1 cellular context compared by ENCODE assay signal in the genomic region with DNA sequence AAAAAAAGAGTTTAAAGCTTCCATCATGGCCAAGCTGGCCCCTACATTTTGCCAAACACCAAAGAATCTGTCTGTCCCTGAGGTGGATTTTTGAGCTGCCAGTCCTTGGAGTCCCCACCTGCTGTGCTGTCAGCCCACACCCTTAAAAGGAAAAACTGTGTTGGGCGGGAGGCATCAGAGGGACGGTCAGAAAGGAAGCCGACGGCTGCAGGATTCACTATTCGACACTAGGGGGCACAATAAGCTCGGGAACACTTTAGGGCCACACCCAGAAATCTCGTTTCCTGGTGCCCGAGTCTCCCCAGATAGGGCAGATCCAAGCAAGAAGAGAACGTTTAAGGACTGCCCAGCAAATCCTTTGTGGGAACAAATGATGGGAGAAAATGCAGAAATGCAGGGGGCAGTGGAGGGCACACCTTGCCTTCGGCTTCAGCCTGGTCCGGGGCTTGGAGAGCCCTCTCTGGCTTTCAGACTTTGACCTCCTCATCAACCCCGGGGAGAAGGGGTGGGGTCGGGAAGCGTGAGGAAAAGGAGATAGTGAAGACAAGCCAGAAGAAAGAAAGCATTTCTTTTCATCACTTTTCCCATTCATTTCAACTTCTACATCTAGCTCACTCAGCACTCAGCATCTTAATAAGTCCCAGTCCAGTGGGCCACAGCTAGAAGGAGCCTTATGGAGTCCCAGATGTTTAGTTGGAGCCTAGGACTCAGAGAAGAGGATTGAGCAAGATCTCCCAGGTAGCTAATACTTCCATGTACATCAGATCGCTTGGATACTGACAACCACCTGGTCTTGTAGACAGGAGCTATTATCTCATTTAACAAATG.
A peak's percentile ranks its signal among the peaks of the same experiment; 100 is the strongest.
TF ChIP-seq lines count a peak whose summit lies in the region.

No MANE protein-coding gene starts in this region.

TF ChIP-seq in HepG2, 621 proteins besides CTCF, POLR2A, EP300 and RAD21 (continued from another document and continues in another):
- TF ChIP-seq, protein P1, sequence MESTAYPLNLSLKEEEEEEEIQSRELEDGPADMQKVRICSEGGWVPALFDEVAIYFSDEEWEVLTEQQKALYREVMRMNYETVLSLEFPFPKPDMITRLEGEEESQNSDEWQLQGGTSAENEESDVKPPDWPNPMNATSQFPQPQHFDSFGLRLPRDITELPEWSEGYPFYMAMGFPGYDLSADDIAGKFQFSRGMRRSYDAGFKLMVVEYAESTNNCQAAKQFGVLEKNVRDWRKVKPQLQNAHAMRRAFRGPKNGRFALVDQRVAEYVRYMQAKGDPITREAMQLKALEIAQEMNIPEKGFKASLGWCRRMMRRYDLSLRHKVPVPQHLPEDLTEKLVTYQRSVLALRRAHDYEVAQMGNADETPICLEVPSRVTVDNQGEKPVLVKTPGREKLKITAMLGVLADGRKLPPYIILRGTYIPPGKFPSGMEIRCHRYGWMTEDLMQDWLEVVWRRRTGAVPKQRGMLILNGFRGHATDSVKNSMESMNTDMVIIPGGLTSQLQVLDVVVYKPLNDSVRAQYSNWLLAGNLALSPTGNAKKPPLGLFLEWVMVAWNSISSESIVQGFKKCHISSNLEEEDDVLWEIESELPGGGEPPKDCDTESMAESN (CRISPR knock-in tag; conservative IDR thresholded peaks at IDR 0.05): no peak
- TF ChIP-seq NRL (CRISPR knock-in tag; IDR thresholded peaks at IDR 0.05; ENCODE audit: borderline replicate concordance) (no peak), SIN3B (IDR thresholded peaks at IDR 0.05; ENCODE audit: low read length) (peak; percentile 41; the same call in 1 of the 2 replicates), PRMT3 (CRISPR knock-in tag; IDR thresholded peaks at IDR 0.05; ENCODE audit: borderline replicate concordance, low read depth) (no peak), AGO2 (optimal IDR thresholded peaks at IDR 0.05; ENCODE audit: low read depth, low read length) (no peak), ZEB1 (IDR thresholded peaks at IDR 0.05; ENCODE audit: insufficient replicate concordance, low read depth) (peak; percentile 25), NFE2 (CRISPR knock-in tag; IDR thresholded peaks at IDR 0.05) (no peak), FOXO1 (CRISPR knock-in tag; IDR thresholded peaks at IDR 0.05) (peak; percentile 16; the same call in 1 of the 2 replicates), ZNF547 (CRISPR knock-in tag; IDR thresholded peaks at IDR 0.05) (no peak), MTF1 (CRISPR knock-in tag; IDR thresholded peaks at IDR 0.05) (no peak), PAWR (CRISPR knock-in tag; IDR thresholded peaks at IDR 0.05; ENCODE audit: borderline replicate concordance) (no peak), ZSCAN20 (CRISPR knock-in tag; IDR thresholded peaks at IDR 0.05; ENCODE audit: borderline replicate concordance) (no peak), POLR2AphosphoS5 (IDR thresholded peaks at IDR 0.05; ENCODE audit: low read depth, low read length) (no peak), NFYC (CRISPR knock-in tag; IDR thresholded peaks at IDR 0.05) (no peak), ZNF468 (CRISPR knock-in tag; IDR thresholded peaks at IDR 0.05) (no peak), SETDB1 (CRISPR knock-in tag; IDR thresholded peaks at IDR 0.05; ENCODE audit: borderline replicate concordance) (no peak), ZNF589 (CRISPR knock-in tag; conservative IDR thresholded peaks at IDR 0.05) (no peak), ZC3H4 (CRISPR knock-in tag; IDR thresholded peaks at IDR 0.05; ENCODE audit: borderline replicate concordance) (no peak), RXRB (CRISPR knock-in tag; IDR thresholded peaks at IDR 0.05; ENCODE audit: borderline replicate concordance) (0 out of 2 replicates have a peak, but pooled peaks have one; percentile 39), MYC (CRISPR knock-in tag; IDR thresholded peaks at IDR 0.05; ENCODE audit: borderline replicate concordance) (no peak; the same call in 1 of the 2 replicates), ZSCAN12 (CRISPR knock-in tag; IDR thresholded peaks at IDR 0.05) (no peak), KDM5A (IDR thresholded peaks at IDR 0.05; ENCODE audit: borderline replicate concordance, low read length) (peak; percentile 47; the same call in 1 of the 2 replicates), SRSF4 (IDR thresholded peaks at IDR 0.05; ENCODE audit: low read depth, low read length, poor library complexity, severe bottlenecking) (no peak), ARID2 (CRISPR knock-in tag; IDR thresholded peaks at IDR 0.05; ENCODE audit: borderline replicate concordance) (no peak), ZNF367 (CRISPR knock-in tag; IDR thresholded peaks at IDR 0.05; ENCODE audit: borderline replicate concordance) (no peak), REL (CRISPR knock-in tag; conservative IDR thresholded peaks at IDR 0.05) (no peak), KDM4B (CRISPR knock-in tag; IDR thresholded peaks at IDR 0.05) (no peak), ZNF234 (CRISPR knock-in tag; conservative IDR thresholded peaks at IDR 0.05) (no peak), ZNF225 (CRISPR knock-in tag; IDR thresholded peaks at IDR 0.05) (no peak; the same call in 1 of the 2 replicates)
- TF ChIP-seq, protein P2, sequence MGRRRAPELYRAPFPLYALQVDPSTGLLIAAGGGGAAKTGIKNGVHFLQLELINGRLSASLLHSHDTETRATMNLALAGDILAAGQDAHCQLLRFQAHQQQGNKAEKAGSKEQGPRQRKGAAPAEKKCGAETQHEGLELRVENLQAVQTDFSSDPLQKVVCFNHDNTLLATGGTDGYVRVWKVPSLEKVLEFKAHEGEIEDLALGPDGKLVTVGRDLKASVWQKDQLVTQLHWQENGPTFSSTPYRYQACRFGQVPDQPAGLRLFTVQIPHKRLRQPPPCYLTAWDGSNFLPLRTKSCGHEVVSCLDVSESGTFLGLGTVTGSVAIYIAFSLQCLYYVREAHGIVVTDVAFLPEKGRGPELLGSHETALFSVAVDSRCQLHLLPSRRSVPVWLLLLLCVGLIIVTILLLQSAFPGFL (CRISPR knock-in tag; IDR thresholded peaks at IDR 0.05): no peak
- TF ChIP-seq, protein P3, sequence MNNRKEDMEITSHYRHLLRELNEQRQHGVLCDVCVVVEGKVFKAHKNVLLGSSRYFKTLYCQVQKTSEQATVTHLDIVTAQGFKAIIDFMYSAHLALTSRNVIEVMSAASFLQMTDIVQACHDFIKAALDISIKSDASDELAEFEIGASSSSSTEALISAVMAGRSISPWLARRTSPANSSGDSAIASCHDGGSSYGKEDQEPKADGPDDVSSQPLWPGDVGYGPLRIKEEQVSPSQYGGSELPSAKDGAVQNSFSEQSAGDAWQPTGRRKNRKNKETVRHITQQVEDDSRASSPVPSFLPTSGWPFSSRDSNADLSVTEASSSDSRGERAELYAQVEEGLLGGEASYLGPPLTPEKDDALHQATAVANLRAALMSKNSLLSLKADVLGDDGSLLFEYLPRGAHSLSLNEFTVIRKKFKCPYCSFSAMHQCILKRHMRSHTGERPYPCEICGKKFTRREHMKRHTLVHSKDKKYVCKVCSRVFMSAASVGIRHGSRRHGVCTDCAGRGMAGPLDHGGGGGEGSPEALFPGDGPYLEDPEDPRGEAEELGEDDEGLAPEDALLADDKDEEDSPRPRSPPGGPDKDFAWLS (CRISPR knock-in tag; IDR thresholded peaks at IDR 0.05; ENCODE audit: borderline replicate concordance): no peak
- TF ChIP-seq, protein P4, sequence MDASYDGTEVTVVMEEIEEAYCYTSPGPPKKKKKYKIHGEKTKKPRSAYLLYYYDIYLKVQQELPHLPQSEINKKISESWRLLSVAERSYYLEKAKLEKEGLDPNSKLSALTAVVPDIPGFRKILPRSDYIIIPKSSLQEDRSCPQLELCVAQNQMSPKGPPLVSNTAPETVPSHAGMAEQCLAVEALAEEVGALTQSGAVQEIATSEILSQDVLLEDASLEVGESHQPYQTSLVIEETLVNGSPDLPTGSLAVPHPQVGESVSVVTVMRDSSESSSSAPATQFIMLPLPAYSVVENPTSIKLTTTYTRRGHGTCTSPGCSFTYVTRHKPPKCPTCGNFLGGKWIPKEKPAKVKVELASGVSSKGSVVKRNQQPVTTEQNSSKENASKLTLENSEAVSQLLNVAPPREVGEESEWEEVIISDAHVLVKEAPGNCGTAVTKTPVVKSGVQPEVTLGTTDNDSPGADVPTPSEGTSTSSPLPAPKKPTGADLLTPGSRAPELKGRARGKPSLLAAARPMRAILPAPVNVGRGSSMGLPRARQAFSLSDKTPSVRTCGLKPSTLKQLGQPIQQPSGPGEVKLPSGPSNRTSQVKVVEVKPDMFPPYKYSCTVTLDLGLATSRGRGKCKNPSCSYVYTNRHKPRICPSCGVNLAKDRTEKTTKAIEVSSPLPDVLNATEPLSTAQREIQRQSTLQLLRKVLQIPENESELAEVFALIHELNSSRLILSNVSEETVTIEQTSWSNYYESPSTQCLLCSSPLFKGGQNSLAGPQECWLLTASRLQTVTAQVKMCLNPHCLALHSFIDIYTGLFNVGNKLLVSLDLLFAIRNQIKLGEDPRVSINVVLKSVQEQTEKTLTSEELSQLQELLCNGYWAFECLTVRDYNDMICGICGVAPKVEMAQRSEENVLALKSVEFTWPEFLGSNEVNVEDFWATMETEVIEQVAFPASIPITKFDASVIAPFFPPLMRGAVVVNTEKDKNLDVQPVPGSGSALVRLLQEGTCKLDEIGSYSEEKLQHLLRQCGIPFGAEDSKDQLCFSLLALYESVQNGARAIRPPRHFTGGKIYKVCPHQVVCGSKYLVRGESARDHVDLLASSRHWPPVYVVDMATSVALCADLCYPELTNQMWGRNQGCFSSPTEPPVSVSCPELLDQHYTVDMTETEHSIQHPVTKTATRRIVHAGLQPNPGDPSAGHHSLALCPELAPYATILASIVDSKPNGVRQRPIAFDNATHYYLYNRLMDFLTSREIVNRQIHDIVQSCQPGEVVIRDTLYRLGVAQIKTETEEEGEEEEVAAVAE (CRISPR knock-in tag; IDR thresholded peaks at IDR 0.05; ENCODE audit: borderline replicate concordance): no peak
- TF ChIP-seq, protein P5, sequence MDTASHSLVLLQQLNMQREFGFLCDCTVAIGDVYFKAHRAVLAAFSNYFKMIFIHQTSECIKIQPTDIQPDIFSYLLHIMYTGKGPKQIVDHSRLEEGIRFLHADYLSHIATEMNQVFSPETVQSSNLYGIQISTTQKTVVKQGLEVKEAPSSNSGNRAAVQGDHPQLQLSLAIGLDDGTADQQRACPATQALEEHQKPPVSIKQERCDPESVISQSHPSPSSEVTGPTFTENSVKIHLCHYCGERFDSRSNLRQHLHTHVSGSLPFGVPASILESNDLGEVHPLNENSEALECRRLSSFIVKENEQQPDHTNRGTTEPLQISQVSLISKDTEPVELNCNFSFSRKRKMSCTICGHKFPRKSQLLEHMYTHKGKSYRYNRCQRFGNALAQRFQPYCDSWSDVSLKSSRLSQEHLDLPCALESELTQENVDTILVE (CRISPR knock-in tag; IDR thresholded peaks at IDR 0.05): peak; percentile 50; the same call in 1 of the 2 replicates
- TF ChIP-seq, protein P6, sequence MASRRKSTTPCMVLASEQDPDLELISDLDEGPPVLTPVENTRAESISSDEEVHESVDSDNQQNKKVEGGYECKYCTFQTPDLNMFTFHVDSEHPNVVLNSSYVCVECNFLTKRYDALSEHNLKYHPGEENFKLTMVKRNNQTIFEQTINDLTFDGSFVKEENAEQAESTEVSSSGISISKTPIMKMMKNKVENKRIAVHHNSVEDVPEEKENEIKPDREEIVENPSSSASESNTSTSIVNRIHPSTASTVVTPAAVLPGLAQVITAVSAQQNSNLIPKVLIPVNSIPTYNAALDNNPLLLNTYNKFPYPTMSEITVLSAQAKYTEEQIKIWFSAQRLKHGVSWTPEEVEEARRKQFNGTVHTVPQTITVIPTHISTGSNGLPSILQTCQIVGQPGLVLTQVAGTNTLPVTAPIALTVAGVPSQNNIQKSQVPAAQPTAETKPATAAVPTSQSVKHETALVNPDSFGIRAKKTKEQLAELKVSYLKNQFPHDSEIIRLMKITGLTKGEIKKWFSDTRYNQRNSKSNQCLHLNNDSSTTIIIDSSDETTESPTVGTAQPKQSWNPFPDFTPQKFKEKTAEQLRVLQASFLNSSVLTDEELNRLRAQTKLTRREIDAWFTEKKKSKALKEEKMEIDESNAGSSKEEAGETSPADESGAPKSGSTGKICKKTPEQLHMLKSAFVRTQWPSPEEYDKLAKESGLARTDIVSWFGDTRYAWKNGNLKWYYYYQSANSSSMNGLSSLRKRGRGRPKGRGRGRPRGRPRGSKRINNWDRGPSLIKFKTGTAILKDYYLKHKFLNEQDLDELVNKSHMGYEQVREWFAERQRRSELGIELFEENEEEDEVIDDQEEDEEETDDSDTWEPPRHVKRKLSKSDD (CRISPR knock-in tag; IDR thresholded peaks at IDR 0.05; ENCODE audit: low read depth): no peak
- TF ChIP-seq, protein P7, sequence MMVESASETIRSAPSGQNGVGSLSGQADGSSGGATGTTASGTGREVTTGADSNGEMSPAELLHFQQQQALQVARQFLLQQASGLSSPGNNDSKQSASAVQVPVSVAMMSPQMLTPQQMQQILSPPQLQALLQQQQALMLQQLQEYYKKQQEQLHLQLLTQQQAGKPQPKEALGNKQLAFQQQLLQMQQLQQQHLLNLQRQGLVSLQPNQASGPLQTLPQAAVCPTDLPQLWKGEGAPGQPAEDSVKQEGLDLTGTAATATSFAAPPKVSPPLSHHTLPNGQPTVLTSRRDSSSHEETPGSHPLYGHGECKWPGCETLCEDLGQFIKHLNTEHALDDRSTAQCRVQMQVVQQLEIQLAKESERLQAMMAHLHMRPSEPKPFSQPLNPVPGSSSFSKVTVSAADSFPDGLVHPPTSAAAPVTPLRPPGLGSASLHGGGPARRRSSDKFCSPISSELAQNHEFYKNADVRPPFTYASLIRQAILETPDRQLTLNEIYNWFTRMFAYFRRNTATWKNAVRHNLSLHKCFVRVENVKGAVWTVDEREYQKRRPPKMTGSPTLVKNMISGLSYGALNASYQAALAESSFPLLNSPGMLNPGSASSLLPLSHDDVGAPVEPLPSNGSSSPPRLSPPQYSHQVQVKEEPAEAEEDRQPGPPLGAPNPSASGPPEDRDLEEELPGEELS (CRISPR knock-in tag; IDR thresholded peaks at IDR 0.05): 0 out of 2 replicates have a peak, but pooled peaks have one; percentile 18
- TF ChIP-seq, protein P8, sequence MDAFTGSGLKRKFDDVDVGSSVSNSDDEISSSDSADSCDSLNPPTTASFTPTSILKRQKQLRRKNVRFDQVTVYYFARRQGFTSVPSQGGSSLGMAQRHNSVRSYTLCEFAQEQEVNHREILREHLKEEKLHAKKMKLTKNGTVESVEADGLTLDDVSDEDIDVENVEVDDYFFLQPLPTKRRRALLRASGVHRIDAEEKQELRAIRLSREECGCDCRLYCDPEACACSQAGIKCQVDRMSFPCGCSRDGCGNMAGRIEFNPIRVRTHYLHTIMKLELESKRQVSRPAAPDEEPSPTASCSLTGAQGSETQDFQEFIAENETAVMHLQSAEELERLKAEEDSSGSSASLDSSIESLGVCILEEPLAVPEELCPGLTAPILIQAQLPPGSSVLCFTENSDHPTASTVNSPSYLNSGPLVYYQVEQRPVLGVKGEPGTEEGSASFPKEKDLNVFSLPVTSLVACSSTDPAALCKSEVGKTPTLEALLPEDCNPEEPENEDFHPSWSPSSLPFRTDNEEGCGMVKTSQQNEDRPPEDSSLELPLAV (CRISPR knock-in tag; conservative IDR thresholded peaks at IDR 0.05; ENCODE audit: low read depth): no peak
- TF ChIP-seq, protein P9, sequence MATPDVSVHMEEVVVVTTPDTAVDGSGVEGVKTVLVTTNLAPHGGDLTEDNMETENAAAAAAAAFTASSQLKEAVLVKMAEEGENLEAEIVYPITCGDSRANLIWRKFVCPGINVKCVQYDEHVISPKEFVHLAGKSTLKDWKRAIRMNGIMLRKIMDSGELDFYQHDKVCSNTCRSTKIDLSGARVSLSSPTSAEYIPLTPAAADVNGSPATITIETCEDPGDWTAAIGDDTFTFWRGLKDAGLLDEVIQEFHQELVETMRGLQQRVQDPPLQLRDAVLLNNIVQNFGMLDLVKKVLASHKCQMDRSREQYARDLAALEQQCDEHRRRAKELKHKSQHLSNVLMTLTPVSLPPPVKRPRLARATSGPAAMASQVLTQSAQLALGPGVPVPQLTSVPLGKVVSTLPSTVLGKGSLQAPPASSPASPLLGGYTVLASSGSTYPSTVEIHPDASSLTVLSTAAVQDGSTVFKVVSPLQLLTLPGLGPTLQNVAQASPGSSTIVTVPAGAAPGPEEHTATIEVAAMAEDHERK (CRISPR knock-in tag; IDR thresholded peaks at IDR 0.05; ENCODE audit: low read depth): no peak
